ENCODE assay signal across 18 cellular contexts in genomic region chr12:109765493-109765810, GRCh38. TPM values are rescaled to one million over a fixed set of nuclear protein-coding genes. Genes with fewer than 3 reads are reported as not detected.
DNase-seq lines count a peak whose midpoint lies in the region; ATAC-seq, FAIRE-seq and TF ChIP-seq lines count a peak whose summit lies in the region.
"Had no signal": no experiment of that assay in that cellular context is flagged by ENCODE, and none has a peak within 500 bp of the region (broad histone marks: within the 10 kb centered on the region; RNA-seq: fewer than 3 reads in every experiment).

No MANE protein-coding gene starts in this region.

- H2BK12ac ChIP-seq in neuronal stem cell (ENCODE audit: low read length) = no peak overlapping the region

- no peak for TF ChIP-seq CTCF in osteocyte (IDR thresholded peaks at IDR 0.05)

- peak overlapping the region; percentile 74 for H3K18ac ChIP-seq in neuronal stem cell (ENCODE audit: low read length)

- no peak overlapping the region for H3K4me2 ChIP-seq in neuronal stem cell (ENCODE audit: insufficient read depth, low read length, poor library complexity, severe bottlenecking)

- H3K4me3 ChIP-seq in iPS-15b (ENCODE audit: low read depth, low read length) = no peak overlapping the region
- no peak overlapping the region for H3K4me3 ChIP-seq in neuronal stem cell (ENCODE audit: low read length in 2 of 2)
- H3K4me3 ChIP-seq in aorta (ENCODE audit: low read length in 2 of 2) = no peak overlapping the region
- H3K4me3 ChIP-seq: MG63 had no signal

- DNase-seq in activated naive CD8-positive, alpha-beta T cell treated with anti-CD3 and anti-CD28 coated beads, Interleukin-2, amount 10 ng/mL, durations not matched to agents 7 days and 5 days = peak; percentile 5
- no peak for DNase-seq in activated naive CD8-positive, alpha-beta T cell treated with anti-CD3 and anti-CD28 coated beads, Interleukin-2, amount 50 U/mL, for 24 hours
- DNase-seq in neuronal stem cell (ENCODE audit: low spot score) (no peak), aorta (peak; percentile 6 to 59), osteocyte (ENCODE audit: extremely low spot score, unreplicated experiment) (no peak), RCC 7860 (ENCODE audit: low spot score) (no peak)
- no peak for DNase-seq in activated T-helper 1 cell treated with anti-CD3 and anti-CD28 coated beads, Interleukin-12 subunit alpha, Interleukin-12 subunit beta, Interleukin-2, Interleukin-4 antibody, amounts not matched to agents 30 ng/mL and 10 ng/mL and 1 ng/mL, durations not matched to agents 14 hours and 24 hours and 36 hours (ENCODE audit: low spot score)
- DNase-seq: DMS79, Kasumi-1, MG63, NCI-H1048, NCI-H1417 treated with DMSO at 0.1 percent for 48 hours, NCI-H187, NCI-H446, OCI-M1, SHP77 had no signal

- H3K36me3 Mint-ChIP-seq in activated naive CD8-positive, alpha-beta T cell treated with anti-CD3 and anti-CD28 coated beads, Interleukin-2, amount 10 ng/mL, durations not matched to agents 7 days and 5 days = no peaks in the 10 kb centered on the region
- H3K36me3 Mint-ChIP-seq in activated naive CD8-positive, alpha-beta T cell treated with anti-CD3 and anti-CD28 coated beads, Interleukin-2, amount 50 U/mL, for 24 hours (ENCODE audit: low read depth) = no peaks in the 10 kb centered on the region
- no peaks in the 10 kb centered on the region for H3K36me3 Mint-ChIP-seq in osteocyte (ENCODE audit: unreplicated experiment)
- H3K36me3 Mint-ChIP-seq in activated T-helper 1 cell treated with anti-CD3 and anti-CD28 coated beads, Interleukin-12 subunit alpha, Interleukin-12 subunit beta, Interleukin-2, Interleukin-4 antibody, amounts not matched to agents 30 ng/mL and 10 ng/mL and 1 ng/mL, durations not matched to agents 14 hours and 24 hours and 36 hours (ENCODE audit: low read depth) = no peaks in the 10 kb centered on the region

- H3K4ac ChIP-seq in neuronal stem cell (ENCODE audit: low read length) = no peak overlapping the region

- H3K4me1 Mint-ChIP-seq in activated naive CD8-positive, alpha-beta T cell treated with anti-CD3 and anti-CD28 coated beads, Interleukin-2, amount 10 ng/mL, durations not matched to agents 7 days and 5 days = peaks cover 10% of the 10 kb centered on the region
- H3K4me1 Mint-ChIP-seq in activated naive CD8-positive, alpha-beta T cell treated with anti-CD3 and anti-CD28 coated beads, Interleukin-2, amount 50 U/mL, for 24 hours = peaks cover 7% of the 10 kb centered on the region
- H3K4me1 Mint-ChIP-seq in osteocyte (ENCODE audit: unreplicated experiment) = no peaks in the 10 kb centered on the region
- H3K4me1 Mint-ChIP-seq in activated T-helper 1 cell treated with anti-CD3 and anti-CD28 coated beads, Interleukin-12 subunit alpha, Interleukin-12 subunit beta, Interleukin-2, Interleukin-4 antibody, amounts not matched to agents 30 ng/mL and 10 ng/mL and 1 ng/mL, durations not matched to agents 14 hours and 24 hours and 36 hours (ENCODE audit: low read depth) = no peaks in the 10 kb centered on the region

- no peak overlapping the region for H3K4me3 Mint-ChIP-seq in activated naive CD8-positive, alpha-beta T cell treated with anti-CD3 and anti-CD28 coated beads, Interleukin-2, amount 10 ng/mL, durations not matched to agents 7 days and 5 days
- H3K4me3 Mint-ChIP-seq in activated naive CD8-positive, alpha-beta T cell treated with anti-CD3 and anti-CD28 coated beads, Interleukin-2, amount 50 U/mL, for 24 hours = no peak overlapping the region
- H3K4me3 Mint-ChIP-seq in osteocyte (ENCODE audit: unreplicated experiment) = no peak overlapping the region
- no peak overlapping the region for H3K4me3 Mint-ChIP-seq in activated T-helper 1 cell treated with anti-CD3 and anti-CD28 coated beads, Interleukin-12 subunit alpha, Interleukin-12 subunit beta, Interleukin-2, Interleukin-4 antibody, amounts not matched to agents 30 ng/mL and 10 ng/mL and 1 ng/mL, durations not matched to agents 14 hours and 24 hours and 36 hours

- H3K4me1 ChIP-seq in iPS-15b (ENCODE audit: control insufficient read depth, insufficient read depth, low read length) (no peaks in the 10 kb centered on the region), neuronal stem cell (ENCODE audit: control insufficient read depth in 2 of 2, insufficient read depth in 1 of 2, low read depth in 1 of 2, low read length in 2 of 2) (peaks cover 0 to 8% of the 10 kb centered on the region in 2 donors), aorta (ENCODE audit: control insufficient read depth in 1 of 2, insufficient read depth in 2 of 2, low read length in 2 of 2) (no peaks in the 10 kb centered on the region)

- no peak overlapping the region for H3K27ac Mint-ChIP-seq in activated naive CD8-positive, alpha-beta T cell treated with anti-CD3 and anti-CD28 coated beads, Interleukin-2, amount 10 ng/mL, durations not matched to agents 7 days and 5 days
- H3K27ac Mint-ChIP-seq in activated naive CD8-positive, alpha-beta T cell treated with anti-CD3 and anti-CD28 coated beads, Interleukin-2, amount 50 U/mL, for 24 hours = no peak overlapping the region
- no peak overlapping the region for H3K27ac Mint-ChIP-seq in osteocyte (ENCODE audit: unreplicated experiment)
- H3K27ac Mint-ChIP-seq in activated T-helper 1 cell treated with anti-CD3 and anti-CD28 coated beads, Interleukin-12 subunit alpha, Interleukin-12 subunit beta, Interleukin-2, Interleukin-4 antibody, amounts not matched to agents 30 ng/mL and 10 ng/mL and 1 ng/mL, durations not matched to agents 14 hours and 24 hours and 36 hours = no peak overlapping the region

- no peak overlapping the region for H2AFZ ChIP-seq in neuronal stem cell (ENCODE audit: low read length)

- H2BK5ac ChIP-seq in neuronal stem cell (ENCODE audit: low read length) = no peak overlapping the region

- ATAC-seq in activated naive CD8-positive, alpha-beta T cell treated with anti-CD3 and anti-CD28 coated beads, Interleukin-2, amount 10 ng/mL, durations not matched to agents 7 days and 5 days (ENCODE audit: low read depth) = no peak
- ATAC-seq in activated naive CD8-positive, alpha-beta T cell treated with anti-CD3 and anti-CD28 coated beads, Interleukin-2, amount 50 U/mL, for 24 hours = no peak
- ATAC-seq in aorta (ENCODE audit: low FRiP score) = no peak

- H3K9me3 ChIP-seq in iPS-15b (ENCODE audit: control insufficient read depth, insufficient read depth, low read length) (no peaks in the 10 kb centered on the region), neuronal stem cell (replicated peaks in 1 of 2; ENCODE audit: control insufficient read depth in 2 of 2, insufficient read depth in 1 of 2, low read depth in 1 of 2, low read length in 2 of 2) (peaks cover 2 to 6% of the 10 kb centered on the region in 2 donors), aorta (ENCODE audit: control insufficient read depth, low read length) (no peaks in the 10 kb centered on the region)

- H3K27me3 Mint-ChIP-seq in activated naive CD8-positive, alpha-beta T cell treated with anti-CD3 and anti-CD28 coated beads, Interleukin-2, amount 10 ng/mL, durations not matched to agents 7 days and 5 days = no peaks in the 10 kb centered on the region
- no peaks in the 10 kb centered on the region for H3K27me3 Mint-ChIP-seq in activated naive CD8-positive, alpha-beta T cell treated with anti-CD3 and anti-CD28 coated beads, Interleukin-2, amount 50 U/mL, for 24 hours
- H3K27me3 Mint-ChIP-seq in osteocyte (ENCODE audit: unreplicated experiment) = no peaks in the 10 kb centered on the region
- H3K27me3 Mint-ChIP-seq in activated T-helper 1 cell treated with anti-CD3 and anti-CD28 coated beads, Interleukin-12 subunit alpha, Interleukin-12 subunit beta, Interleukin-2, Interleukin-4 antibody, amounts not matched to agents 30 ng/mL and 10 ng/mL and 1 ng/mL, durations not matched to agents 14 hours and 24 hours and 36 hours (ENCODE audit: insufficient read depth) = no peaks in the 10 kb centered on the region

- no peak overlapping the region for H2BK120ac ChIP-seq in neuronal stem cell (ENCODE audit: low read depth, low read length)

- H3K36me3 ChIP-seq in iPS-15b (ENCODE audit: control insufficient read depth, insufficient read depth, low read length) (no peaks in the 10 kb centered on the region), neuronal stem cell (replicated peaks in 1 of 2; ENCODE audit: control insufficient read depth in 2 of 2, insufficient read depth in 2 of 2, low read length in 2 of 2) (peaks cover 0 to 2% of the 10 kb centered on the region in 2 donors), aorta (ENCODE audit: control insufficient read depth in 1 of 2, insufficient read depth in 2 of 2, low read length in 1 of 2) (no peaks in the 10 kb centered on the region)
- H3K36me3 ChIP-seq: MG63 had no signal

- H3K9me3 Mint-ChIP-seq in activated naive CD8-positive, alpha-beta T cell treated with anti-CD3 and anti-CD28 coated beads, Interleukin-2, amount 10 ng/mL, durations not matched to agents 7 days and 5 days = peaks cover 5% of the 10 kb centered on the region
- no peaks in the 10 kb centered on the region for H3K9me3 Mint-ChIP-seq in activated naive CD8-positive, alpha-beta T cell treated with anti-CD3 and anti-CD28 coated beads, Interleukin-2, amount 50 U/mL, for 24 hours
- no peaks in the 10 kb centered on the region for H3K9me3 Mint-ChIP-seq in osteocyte (ENCODE audit: unreplicated experiment)
- peaks cover 5% of the 10 kb centered on the region for H3K9me3 Mint-ChIP-seq in activated T-helper 1 cell treated with anti-CD3 and anti-CD28 coated beads, Interleukin-12 subunit alpha, Interleukin-12 subunit beta, Interleukin-2, Interleukin-4 antibody, amounts not matched to agents 30 ng/mL and 10 ng/mL and 1 ng/mL, durations not matched to agents 14 hours and 24 hours and 36 hours

- H3K27ac ChIP-seq in neuronal stem cell (replicated peaks; ENCODE audit: low read length) (no peak overlapping the region), aorta (ENCODE audit: low read depth in 1 of 2, low read length in 2 of 2) (no peak overlapping the region)

- H3K27me3 ChIP-seq in iPS-15b (ENCODE audit: control insufficient read depth, insufficient read depth, low read length) (no peaks in the 10 kb centered on the region), neuronal stem cell (ENCODE audit: control insufficient read depth in 3 of 3, insufficient read depth in 3 of 3, low read depth in 1 of 3, low read length in 3 of 3) (no peaks in the 10 kb centered on the region), aorta (ENCODE audit: control insufficient read depth in 1 of 2, insufficient read depth in 2 of 2, low read length in 1 of 2) (no peaks in the 10 kb centered on the region)
- H3K27me3 ChIP-seq: MG63 had no signal

- POLR2A ChIA-PET in activated naive CD8-positive, alpha-beta T cell treated with anti-CD3 and anti-CD28 coated beads, Interleukin-2, amount 10 ng/mL, durations not matched to agents 7 days and 5 days (lab: Charles Lee) = no interaction called here

- H3K14ac ChIP-seq in neuronal stem cell (ENCODE audit: low read length) = no peak overlapping the region

- no CpG with 5 or more reads among the region's 5 CpGs for WGBS in neuronal stem cell (ENCODE audit: extremely low coverage in 2 of 2, insufficient read length in 2 of 2, insufficient replicate concordance in 1 of 2), 2 donors
- 86 to 89% methylated on average over 5 of the region's 5 CpGs for WGBS in aorta, 2 donors

- no peak overlapping the region for H4K8ac ChIP-seq in neuronal stem cell (ENCODE audit: low read depth, low read length)

- H3K9ac ChIP-seq in iPS-15b (ENCODE audit: low read depth, low read length) = peak overlapping the region; percentile 37
- H3K9ac ChIP-seq in neuronal stem cell (ENCODE audit: low read depth, low read length, poor library complexity) = no peak overlapping the region

- no peak for FAIRE-seq in RCC 7860 (lab: Jason Lieb, UNC)
- FAIRE-seq: A204.1 had no signal

- no peaks in the 10 kb centered on the region for H3K79me1 ChIP-seq in neuronal stem cell (ENCODE audit: low read depth, low read length)

- peak overlapping the region; percentile 72 for H2AK5ac ChIP-seq in neuronal stem cell (ENCODE audit: low read depth, low read length)

- no peak overlapping the region for H3K23ac ChIP-seq in neuronal stem cell (ENCODE audit: low read depth, low read length, poor library complexity)

- intact Hi-C loops in aorta (cut with DNase I) = no loop called here
- intact Hi-C loops in activated T-helper 1 cell treated with anti-CD3 and anti-CD28 coated beads, Interleukin-12 subunit alpha, Interleukin-12 subunit beta, Interleukin-2, Interleukin-4 antibody, amounts not matched to agents 30 ng/mL and 10 ng/mL and 1 ng/mL, durations not matched to agents 14 hours and 24 hours and 36 hours (cut with micrococcal nuclease) = no loop called here

- no peak overlapping the region for H2BK15ac ChIP-seq in neuronal stem cell (ENCODE audit: low read length)

- H4K91ac ChIP-seq in neuronal stem cell (ENCODE audit: low read depth, low read length, poor library complexity) = no peak overlapping the region

RNA-seq across cellular contexts. Expression of gene FAM222A, which starts 51.8 kb away (rescaled TPM):
- total RNA-seq in activated naive CD8-positive, alpha-beta T cell treated with anti-CD3 and anti-CD28 coated beads, Interleukin-2, amount 10 ng/mL, durations not matched to agents 7 days and 5 days = 1 to 10 TPM in 1 of 2 experiments, under 1 TPM in 1; 0.96 to 1.1 TPM
- polyA plus RNA-seq in neuronal stem cell (2013, experiment 1 of 2) = 14.4 TPM
- polyA plus RNA-seq in neuronal stem cell (2013, experiment 2 of 2) = 14.3 TPM
- total RNA-seq in aorta = under 1 TPM; 0.48 to 0.52 TPM
- under 1 TPM; 0.25 to 0.28 TPM for polyA plus RNA-seq in aorta
- 1.2 and 1.5 TPM in 2 replicates for total RNA-seq in osteocyte
- total RNA-seq in activated T-helper 1 cell treated with anti-CD3 and anti-CD28 coated beads, Interleukin-12 subunit alpha, Interleukin-12 subunit beta, Interleukin-2, Interleukin-4 antibody, amounts not matched to agents 30 ng/mL and 10 ng/mL and 1 ng/mL, durations not matched to agents 14 hours and 24 hours and 36 hours = 2.4 TPM in 2 replicates

Comparison
In these comparisons a context has a peak if more than half of its experiments do, and no peak if none do; other contexts are left out.
1. DNase-seq: peak in activated naive CD8-positive, alpha-beta T cell treated with anti-CD3 and anti-CD28 coated beads, Interleukin-2, amount 10 ng/mL, durations not matched to agents 7 days and 5 days (single experiment) and aorta (2 of 2); none in activated naive CD8-positive, alpha-beta T cell treated with anti-CD3 and anti-CD28 coated beads, Interleukin-2, amount 50 U/mL, for 24 hours (single experiment), neuronal stem cell (single experiment), osteocyte (single experiment), activated T-helper 1 cell treated with anti-CD3 and anti-CD28 coated beads, Interleukin-12 subunit alpha, Interleukin-12 subunit beta, Interleukin-2, Interleukin-4 antibody, amounts not matched to agents 30 ng/mL and 10 ng/mL and 1 ng/mL, durations not matched to agents 14 hours and 24 hours and 36 hours (single experiment) and RCC 7860 (single experiment).